In the genomic region with DNA sequence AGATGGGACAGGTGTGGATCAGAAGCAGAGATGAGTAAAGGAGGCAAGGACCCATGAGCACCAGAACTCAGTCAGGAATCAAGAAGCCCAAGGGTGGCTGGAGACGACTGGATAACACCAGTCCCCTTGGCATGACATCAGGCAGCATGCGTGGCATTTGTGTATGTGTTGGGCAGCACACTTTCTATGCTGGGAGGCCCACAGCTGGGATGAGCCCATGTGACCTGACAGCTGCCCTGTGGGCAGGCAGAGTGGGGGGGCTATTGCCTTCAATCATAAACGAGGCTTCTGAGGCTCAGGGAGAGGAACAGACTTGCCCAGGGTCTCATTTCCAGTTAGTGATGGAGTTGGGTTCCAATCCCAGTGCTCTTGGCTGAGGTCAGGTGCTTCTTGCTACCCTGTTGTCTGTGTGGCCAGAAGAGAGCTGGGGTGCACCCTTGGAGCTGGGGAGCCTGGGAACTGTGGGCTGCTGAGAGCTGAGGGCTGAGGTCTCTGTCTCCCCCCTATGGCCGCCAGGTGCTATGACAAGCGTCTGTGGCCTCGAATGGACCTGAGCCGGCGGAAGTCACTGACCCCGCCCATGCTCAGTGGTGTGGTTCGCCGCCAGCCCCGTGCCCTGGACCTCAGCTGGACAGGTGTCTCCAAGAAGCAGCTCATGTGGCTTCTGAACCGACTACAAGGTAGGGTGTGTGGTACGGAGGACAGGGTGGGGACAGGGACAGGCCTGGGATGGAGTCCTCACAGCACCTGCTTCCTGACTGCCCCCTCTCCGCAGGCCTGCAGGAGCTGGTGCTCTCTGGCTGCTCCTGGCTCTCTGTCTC, we compare ENCODE assay signal across 8 cellular contexts. TPM values are rescaled to one million over a fixed set of nuclear protein-coding genes. Genes with fewer than 3 reads are reported as not detected.
DNase-seq lines count a peak whose midpoint lies in the region; ATAC-seq and TF ChIP-seq lines count a peak whose summit lies in the region.

No MANE protein-coding gene starts in this region.

- intact Hi-C loops in tibial artery (cut with DNase I; ENCODE audit: low total_unique reads): no loop called here

- H3K27ac ChIP-seq in C4-2B (no peak overlapping the region), tibial artery (no peak overlapping the region)

- ATAC-seq in GM19025 (IDR thresholded peaks at IDR 0.05; ENCODE audit: low read depth, unreplicated experiment) (peak; percentile 87), HG03196 (IDR thresholded peaks at IDR 0.05; ENCODE audit: unreplicated experiment) (peak; percentile 84)
- ATAC-seq in naive thymus-derived CD8-positive, alpha-beta T cell: peak; percentile 93 to 98

- H3K4me1 Mint-ChIP-seq in naive thymus-derived CD8-positive, alpha-beta T cell: peaks cover 14 to 21% (median 19%) of the 10 kb centered on the region in 4 donors

- no peak for TF ChIP-seq POLR2A in erythroblast (IDR thresholded peaks at IDR 0.05; ENCODE audit: low read length)

- peaks cover 0 to 18% (median 7%) of the 10 kb centered on the region in 4 donors for H3K4me1 ChIP-seq in tibial artery

- H3K27me3 ChIP-seq in tibial artery: no peaks in the 10 kb centered on the region

- DNase-seq in NCI-H82 treated with DMSO at 0.1 percent for 48 hours (lab: John Stamatoyannopoulos, UW; ENCODE audit: unreplicated experiment) (peak; percentile 27), erythroblast (lab: John Stamatoyannopoulos, UW) (peak; percentile 85 to 91), tibial artery (peak in 1 of 2 donors; percentile 80)
- DNase-seq in activated CD8-positive, alpha-beta memory T cell treated with anti-CD3 and anti-CD28 coated beads, Interleukin-2, amount 50 U/mL, for 48 hours: peak; percentile 84
- peak in 9 of 10 donors; percentile 36 to 67 (median 52) for DNase-seq in naive thymus-derived CD8-positive, alpha-beta T cell

- no peaks in the 10 kb centered on the region for H3K9me3 ChIP-seq in tibial artery

- no peak overlapping the region for H3K4me3 ChIP-seq in tibial artery

- peak; percentile 96 for TF ChIP-seq CTCF in C4-2B (conservative IDR thresholded peaks at IDR 0.05)
- TF ChIP-seq CTCF in tibial artery (IDR thresholded peaks at IDR 0.05): peak; percentile 74 to 89

- POLR2A ChIA-PET in naive thymus-derived CD8-positive, alpha-beta T cell (lab: Charles Lee): interaction anchor here (0.5 to 2.3 kb wide), 8 partner anchors 11 to 238 kb away, joined by 3 to 10 read pairs (median 4); partner anchors contain the start of gene FUS

- peak overlapping the region in 4 of 10 donors; percentile 34 to 62 (median 48) for H3K27ac Mint-ChIP-seq in naive thymus-derived CD8-positive, alpha-beta T cell

- H3K36me3 ChIP-seq in tibial artery: peaks cover 0 to 54% (median 14%) of the 10 kb centered on the region in 3 donors

- H3K36me3 Mint-ChIP-seq in naive thymus-derived CD8-positive, alpha-beta T cell: peaks cover 0 to 7% (median 4%) of the 10 kb centered on the region in 3 donors

- H3K27me3 Mint-ChIP-seq in naive thymus-derived CD8-positive, alpha-beta T cell: no peaks in the 10 kb centered on the region

- H3K9me3 Mint-ChIP-seq in naive thymus-derived CD8-positive, alpha-beta T cell: no peaks in the 10 kb centered on the region

- peak overlapping the region in 2 of 10 donors; percentile 12 to 55 for H3K4me3 Mint-ChIP-seq in naive thymus-derived CD8-positive, alpha-beta T cell

RNA-seq across cellular contexts. Expression of gene ORAI3, which starts 7.1 kb away (rescaled TPM):
- total RNA-seq in naive thymus-derived CD8-positive, alpha-beta T cell: 10 to 100 TPM; 18.6 to 20.8 TPM
- polyA plus RNA-seq in naive thymus-derived CD8-positive, alpha-beta T cell: 10 to 100 TPM; 15.2 to 16.0 (median 15.5) TPM

RNA-seq across cellular contexts. Expression of gene SETD1A, which starts 15.7 kb away (rescaled TPM):
- total RNA-seq in naive thymus-derived CD8-positive, alpha-beta T cell: 10 to 100 TPM; 39.5 to 44.3 TPM
- polyA plus RNA-seq in naive thymus-derived CD8-positive, alpha-beta T cell: 1 to 10 TPM in 1 of 3 donors, under 1 TPM in 2; 0.35 to 2.0 (median 0.77) TPM

RNA-seq across cellular contexts. Expression of gene FBXL19, which starts 18.4 kb away (rescaled TPM):
- 10 to 100 TPM; 13.1 to 16.8 TPM for total RNA-seq in naive thymus-derived CD8-positive, alpha-beta T cell
- under 1 TPM; 0.06 to 0.29 (median 0.16) TPM for polyA plus RNA-seq in naive thymus-derived CD8-positive, alpha-beta T cell

RNA-seq across cellular contexts. Expression of gene HSD3B7, which starts 43.2 kb away (rescaled TPM):
- 1 to 10 TPM; 1.2 to 1.9 TPM for total RNA-seq in naive thymus-derived CD8-positive, alpha-beta T cell
- polyA plus RNA-seq in naive thymus-derived CD8-positive, alpha-beta T cell: under 1 TPM in 2 of 3 donors, not detected in 1; 0.07 to 0.08 TPM

RNA-seq across cellular contexts. Expression of gene CTF1, which starts 45.4 kb away (rescaled TPM):
- total RNA-seq in naive thymus-derived CD8-positive, alpha-beta T cell: 1 to 10 TPM; 1.0 to 1.3 TPM
- polyA plus RNA-seq in naive thymus-derived CD8-positive, alpha-beta T cell: under 1 TPM in 1 of 3 donors, not detected in 2; 0.14 TPM
